Comparison of ENCODE assay signal across 9 cellular contexts in genomic region chr20:51801220-51801991, GRCh38. TPM values are rescaled to one million over a fixed set of nuclear protein-coding genes. Genes with fewer than 3 reads are reported as not detected.
DNase-seq lines count a peak whose midpoint lies in the region.
"Had no signal": no experiment of that assay in that cellular context is flagged by ENCODE, and none has a peak within 500 bp of the region (broad histone marks: within the 10 kb centered on the region; RNA-seq: fewer than 3 reads in every experiment).

No MANE protein-coding gene starts in this region.

- H3K4me1 Mint-ChIP-seq in activated naive CD8-positive, alpha-beta T cell treated with anti-CD3 and anti-CD28 coated beads for 36 hours = peaks cover 4% of the 10 kb centered on the region

- H3K36me3 ChIP-seq in iPS-18a (ENCODE audit: control insufficient read depth, low read depth, low read length) = peaks cover 10% of the 10 kb centered on the region
- no peaks in the 10 kb centered on the region for H3K36me3 ChIP-seq in subcutaneous abdominal adipose tissue (ENCODE audit: control insufficient read depth in 5 of 5, insufficient read depth in 5 of 5, low read length in 5 of 5)

- H3K9me3 Mint-ChIP-seq in activated naive CD8-positive, alpha-beta T cell treated with anti-CD3 and anti-CD28 coated beads for 36 hours = no peaks in the 10 kb centered on the region

- no peak overlapping the region for H3K27ac Mint-ChIP-seq in activated naive CD8-positive, alpha-beta T cell treated with anti-CD3 and anti-CD28 coated beads for 36 hours
- H3K27ac Mint-ChIP-seq: CD4-positive, CD25-positive, alpha-beta regulatory T cell had no signal

- H3K36me3 Mint-ChIP-seq in activated naive CD8-positive, alpha-beta T cell treated with anti-CD3 and anti-CD28 coated beads for 36 hours = no peaks in the 10 kb centered on the region
- H3K36me3 Mint-ChIP-seq: CD4-positive, CD25-positive, alpha-beta regulatory T cell had no signal

- peak; percentile 50 for DNase-seq in NCI-H146 (lab: John Stamatoyannopoulos, UW)
- no peak for DNase-seq in NCI-H146 treated with DMSO at 0.1 percent for 48 hours (lab: John Stamatoyannopoulos, UW; ENCODE audit: unreplicated experiment)
- no peak for DNase-seq in activated naive CD8-positive, alpha-beta T cell treated with anti-CD3 and anti-CD28 coated beads for 36 hours
- no peak for DNase-seq in amniotic stem cell (lab: John Stamatoyannopoulos, UW)
- no peak for DNase-seq in OCI-M1 (lab: John Stamatoyannopoulos, UW)
- DNase-seq in NCI-H2081 treated with DMSO at 0.1 percent for 48 hours (lab: John Stamatoyannopoulos, UW) = no peak
- DNase-seq: CD4-positive, CD25-positive, alpha-beta regulatory T cell had no signal

- H3K9me3 ChIP-seq in iPS-18a (ENCODE audit: control insufficient read depth, low read depth, low read length) (no peaks in the 10 kb centered on the region), subcutaneous abdominal adipose tissue (ENCODE audit: control insufficient read depth in 5 of 5, low read length in 5 of 5) (no peaks in the 10 kb centered on the region)

- H3K27me3 ChIP-seq in iPS-18a (ENCODE audit: control insufficient read depth, insufficient read depth, low read length) (no peaks in the 10 kb centered on the region), subcutaneous abdominal adipose tissue (ENCODE audit: control insufficient read depth in 5 of 5, insufficient read depth in 4 of 5, low read length in 5 of 5) (peaks cover 0 to 23% (median 10%) of the 10 kb centered on the region in 5 donors)

- peak overlapping the region; percentile 99 for H3K9ac ChIP-seq in iPS-18a (ENCODE audit: low read length)
- H3K9ac ChIP-seq in subcutaneous abdominal adipose tissue (ENCODE audit: low read length in 5 of 5) = peak overlapping the region in 3 of 5 donors; percentile 16 to 68 (median 31)

- H3K4me3 ChIP-seq in iPS-18a (ENCODE audit: low read length) (peak overlapping the region; percentile 95), subcutaneous abdominal adipose tissue (ENCODE audit: low read depth in 1 of 5, low read length in 5 of 5) (peak overlapping the region; percentile 42 to 69 (median 62))

- H3K27ac ChIP-seq in iPS-18a (ENCODE audit: low read length) (peak overlapping the region; percentile 95), subcutaneous abdominal adipose tissue (ENCODE audit: low read depth, low read length) (no peak overlapping the region)

- peak overlapping the region; percentile 47 for H3K4me3 Mint-ChIP-seq in activated naive CD8-positive, alpha-beta T cell treated with anti-CD3 and anti-CD28 coated beads for 36 hours
- H3K4me3 Mint-ChIP-seq: CD4-positive, CD25-positive, alpha-beta regulatory T cell had no signal

- H3K4me1 ChIP-seq in iPS-18a (ENCODE audit: control insufficient read depth, low read depth, low read length) = peaks cover 35% of the 10 kb centered on the region
- H3K4me1 ChIP-seq in subcutaneous abdominal adipose tissue (ENCODE audit: control insufficient read depth in 5 of 5, insufficient read depth in 5 of 5, low read length in 5 of 5) = peaks cover 0 to 28% (median 24%) of the 10 kb centered on the region in 5 donors

- H3K27me3 Mint-ChIP-seq in activated naive CD8-positive, alpha-beta T cell treated with anti-CD3 and anti-CD28 coated beads for 36 hours = peaks cover 71% of the 10 kb centered on the region

RNA-seq across cellular contexts. Expression of gene SALL4, which starts 0.9 kb away (rescaled TPM):
- under 1 TPM; 0.43 to 0.66 TPM for total RNA-seq in activated naive CD8-positive, alpha-beta T cell treated with anti-CD3 and anti-CD28 coated beads for 36 hours
- total RNA-seq: CD4-positive, CD25-positive, alpha-beta regulatory T cell had no signal

RNA-seq across cellular contexts. Expression of gene ATP9A, which starts 33.2 kb away (rescaled TPM):
- under 1 TPM; 0.18 to 0.21 TPM for total RNA-seq in activated naive CD8-positive, alpha-beta T cell treated with anti-CD3 and anti-CD28 coated beads for 36 hours
